ENCODE assay signal across 33 cellular contexts in the genomic region with DNA sequence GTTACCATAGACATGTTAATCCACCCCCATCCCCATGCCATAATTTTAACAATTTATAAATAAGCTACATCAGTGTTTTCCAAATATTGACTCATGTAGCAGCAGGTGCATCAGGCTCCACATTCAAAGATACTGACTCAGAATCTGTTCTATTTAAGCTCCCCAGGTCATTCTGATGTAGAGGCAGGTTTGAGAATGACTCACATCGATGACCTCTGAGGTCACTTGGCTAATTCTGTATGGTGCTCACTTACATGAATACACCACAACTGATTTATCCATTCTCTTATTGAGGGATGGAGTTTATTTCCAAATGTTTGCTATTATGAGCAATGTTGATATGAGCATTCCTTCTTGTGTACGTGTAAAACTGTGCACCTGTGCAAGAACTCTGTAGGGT.
"Had no signal": no experiment of that assay in that cellular context is flagged by ENCODE, and none has a peak within 500 bp of the region (broad histone marks: within the 10 kb centered on the region; RNA-seq: fewer than 3 reads in every experiment).

No MANE protein-coding gene starts in this region.

- H3K9me3 ChIP-seq: esophagus muscularis mucosa, lower lobe of right lung, psoas muscle, right atrium auricular region, thyroid gland, upper lobe of right lung had no signal

- H3K9me3 Mint-ChIP-seq: neural progenitor cell had no signal

- H3K36me3 ChIP-seq: breast epithelium, esophagus muscularis mucosa, heart right ventricle, left lung, lower lobe of right lung, neural progenitor cell, right atrium auricular region, stomach, thyroid gland, upper lobe of right lung had no signal

- H3K27ac ChIP-seq: breast epithelium, esophagus muscularis mucosa, foreskin keratinocyte, heart right ventricle, left lung, lower lobe of right lung, neural progenitor cell, parathyroid adenoma, psoas muscle, right atrium auricular region, stomach, thyroid gland, upper lobe of right lung had no signal

- H3K27me3 Mint-ChIP-seq: activated CD4-positive, alpha-beta memory T cell treated with anti-CD3 and anti-CD28 coated beads, Interleukin-2, amount 10 ng/mL, durations not matched to agents 7 days and 5 days; activated CD4-positive, alpha-beta T cell treated with anti-CD3 and anti-CD28 coated beads, Interleukin-2, amount 10 ng/mL, durations not matched to agents 7 days and 5 days; activated naive CD4-positive, alpha-beta T cell treated with anti-CD3 and anti-CD28 coated beads, Interleukin-2, amount 50 U/mL, for 24 hours; activated naive CD8-positive, alpha-beta T cell treated with anti-CD3 and anti-CD28 coated beads, Interleukin-2, amount 50 U/mL, for 24 hours; dendritic cell treated with granulocyte-macrophage colony-stimulating factor and Interleukin-4, amounts not matched to agents 40 ng/mL and 50 ng/mL, for 4 days; stimulated activated naive B cell treated with anti-CD40 and anti-IgM and Interleukin-4, amounts not matched to agents 10 μg/mL and 1 μg/mL and 100 μg/mL, for 72 hours had no signal

- H3K4me3 ChIP-seq: breast epithelium, esophagus muscularis mucosa, heart right ventricle, left lung, lower lobe of right lung, neural progenitor cell, psoas muscle, right atrium auricular region, stomach, thyroid gland, upper lobe of right lung had no signal

- H3K27ac Mint-ChIP-seq: activated CD4-positive, alpha-beta memory T cell treated with anti-CD3 and anti-CD28 coated beads, Interleukin-2, amount 10 ng/mL, durations not matched to agents 7 days and 5 days; activated CD4-positive, alpha-beta T cell treated with anti-CD3 and anti-CD28 coated beads, Interleukin-2, amount 10 ng/mL, durations not matched to agents 7 days and 5 days; activated naive CD4-positive, alpha-beta T cell treated with anti-CD3 and anti-CD28 coated beads, Interleukin-2, amount 50 U/mL, for 24 hours; activated naive CD8-positive, alpha-beta T cell treated with anti-CD3 and anti-CD28 coated beads, Interleukin-2, amount 50 U/mL, for 24 hours; activated T-helper 2 cell treated with anti-CD3 and anti-CD28 coated beads, Interferon-gamma antibody, Interleukin-2, Interleukin-4, amounts not matched to agents 10 μg/mL and 5 μg/mL and 100 μg/mL, durations not matched to agents 14 hours and 24 hours and 36 hours; dendritic cell treated with granulocyte-macrophage colony-stimulating factor and Interleukin-4, amounts not matched to agents 40 ng/mL and 50 ng/mL, for 4 days; natural killer cell; neural progenitor cell; stimulated activated naive B cell treated with anti-CD40 and anti-IgM and Interleukin-4, amounts not matched to agents 10 μg/mL and 1 μg/mL and 100 μg/mL, for 72 hours; WTC11 had no signal

- H3K4me1 Mint-ChIP-seq: activated CD4-positive, alpha-beta memory T cell treated with anti-CD3 and anti-CD28 coated beads, Interleukin-2, amount 10 ng/mL, durations not matched to agents 7 days and 5 days; activated CD4-positive, alpha-beta T cell treated with anti-CD3 and anti-CD28 coated beads, Interleukin-2, amount 10 ng/mL, durations not matched to agents 7 days and 5 days; activated naive CD4-positive, alpha-beta T cell treated with anti-CD3 and anti-CD28 coated beads, Interleukin-2, amount 50 U/mL, for 24 hours; activated naive CD8-positive, alpha-beta T cell treated with anti-CD3 and anti-CD28 coated beads, Interleukin-2, amount 50 U/mL, for 24 hours; natural killer cell; stimulated activated naive B cell treated with anti-CD40 and anti-IgM and Interleukin-4, amounts not matched to agents 10 μg/mL and 1 μg/mL and 100 μg/mL, for 72 hours had no signal

- DNase-seq: activated CD4-positive, alpha-beta memory T cell treated with anti-CD3 and anti-CD28 coated beads, Interleukin-2, amount 10 ng/mL, durations not matched to agents 7 days and 5 days; activated CD4-positive, alpha-beta T cell treated with anti-CD3 and anti-CD28 coated beads for 1 hour; activated CD4-positive, alpha-beta T cell treated with anti-CD3 and anti-CD28 coated beads, Interleukin-2, amount 10 ng/mL, durations not matched to agents 7 days and 5 days; activated CD8-positive, alpha-beta memory T cell treated with anti-CD3 and anti-CD28 coated beads, Interleukin-2, amount 50 U/mL, for 48 hours; activated naive CD8-positive, alpha-beta T cell treated with anti-CD3 and anti-CD28 coated beads, Interleukin-2, amount 50 U/mL, for 24 hours; activated T-cell treated with anti-CD3 and anti-CD28 coated beads, Interleukin-2, amount 50 U/mL, for 4 hours; central memory CD4-positive, alpha-beta T cell; effector CD4-positive, alpha-beta T cell; heart right ventricle; kidney glomerular epithelial cell; left lung; lower lobe of right lung; mesenchymal stem cell; natural killer cell; occipital lobe; psoas muscle; stimulated activated CD4-positive, alpha-beta T cell treated with anti-CD3 and anti-CD28 coated beads, Interleukin-15, amount 100 ng/mL, for 24 hours; stimulated activated CD4-positive, alpha-beta T cell treated with anti-CD3 and anti-CD28 coated beads, Interleukin-2, amount 100 ng/mL, for 24 hours; stimulated activated naive B cell treated with anti-CD40 and anti-IgM and Interleukin-4, amounts not matched to agents 10 μg/mL and 1 μg/mL and 100 μg/mL, for 72 hours; stomach; T-helper 2 cell; thyroid gland; upper lobe of right lung had no signal

- ATAC-seq: activated naive CD8-positive, alpha-beta T cell treated with anti-CD3 and anti-CD28 coated beads, Interleukin-2, amount 50 U/mL, for 24 hours; activated T-cell treated with anti-CD3 and anti-CD28 coated beads, Interleukin-2, amount 50 U/mL, for 4 hours; foreskin keratinocyte; heart right ventricle; left lung; lower lobe of right lung; natural killer cell; stimulated activated naive B cell treated with anti-CD40 and anti-IgM and Interleukin-4, amounts not matched to agents 10 μg/mL and 1 μg/mL and 100 μg/mL, for 72 hours; upper lobe of right lung; WTC11 had no signal

- H3K4me3 Mint-ChIP-seq: activated CD4-positive, alpha-beta memory T cell treated with anti-CD3 and anti-CD28 coated beads, Interleukin-2, amount 10 ng/mL, durations not matched to agents 7 days and 5 days; activated CD4-positive, alpha-beta T cell treated with anti-CD3 and anti-CD28 coated beads, Interleukin-2, amount 10 ng/mL, durations not matched to agents 7 days and 5 days; activated naive CD4-positive, alpha-beta T cell treated with anti-CD3 and anti-CD28 coated beads, Interleukin-2, amount 50 U/mL, for 24 hours; activated naive CD8-positive, alpha-beta T cell treated with anti-CD3 and anti-CD28 coated beads, Interleukin-2, amount 50 U/mL, for 24 hours; activated T-cell treated with anti-CD3 and anti-CD28 coated beads, Interleukin-2, amount 50 U/mL, for 4 hours; dendritic cell treated with granulocyte-macrophage colony-stimulating factor and Interleukin-4, amounts not matched to agents 40 ng/mL and 50 ng/mL, for 4 days; natural killer cell; neural progenitor cell; stimulated activated naive B cell treated with anti-CD40 and anti-IgM and Interleukin-4, amounts not matched to agents 10 μg/mL and 1 μg/mL and 100 μg/mL, for 72 hours; WTC11 had no signal

- H3K4me1 ChIP-seq: breast epithelium, esophagus muscularis mucosa, foreskin keratinocyte, heart right ventricle, left lung, lower lobe of right lung, parathyroid adenoma, psoas muscle, right atrium auricular region, stomach, upper lobe of right lung had no signal

- H3K36me3 Mint-ChIP-seq: activated naive CD4-positive, alpha-beta T cell treated with anti-CD3 and anti-CD28 coated beads, Interleukin-2, amount 50 U/mL, for 24 hours; natural killer cell; neural progenitor cell; stimulated activated naive B cell treated with anti-CD40 and anti-IgM and Interleukin-4, amounts not matched to agents 10 μg/mL and 1 μg/mL and 100 μg/mL, for 72 hours; WTC11 had no signal

- H3K27me3 ChIP-seq: breast epithelium, esophagus muscularis mucosa, foreskin keratinocyte, neural progenitor cell, right atrium auricular region, stomach, thyroid gland, upper lobe of right lung had no signal
